8 cellular contexts compared by ENCODE assay signal in the genomic region with DNA sequence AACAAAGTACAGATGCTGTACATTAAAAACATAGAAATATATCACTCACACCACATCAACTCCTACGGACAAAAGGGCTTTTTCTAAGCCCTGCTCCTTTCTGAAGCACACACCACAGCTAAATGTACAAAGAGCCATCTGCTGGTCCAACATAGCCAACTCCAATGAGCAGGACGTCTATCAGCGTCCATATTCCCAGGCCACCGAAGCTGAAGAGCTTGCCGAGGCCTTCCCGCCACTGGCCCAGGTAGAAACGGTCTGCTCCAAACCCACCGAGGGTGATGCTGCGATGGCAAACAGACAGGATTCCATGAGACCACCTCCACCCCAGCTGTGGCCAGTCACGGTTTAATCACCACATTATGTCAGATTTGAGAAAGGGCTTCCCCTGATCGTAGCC. TPM values are rescaled to one million over a fixed set of nuclear protein-coding genes. Genes with fewer than 3 reads are reported as not detected.
DNase-seq lines count a peak whose midpoint lies in the region; ATAC-seq and TF ChIP-seq lines count a peak whose summit lies in the region.

No MANE protein-coding gene starts in this region.

- peaks cover 30% of the 10 kb centered on the region for H3K4me1 ChIP-seq in DOHH2 (ENCODE audit: control insufficient read depth, low read length)
- peaks cover 12% of the 10 kb centered on the region for H3K4me1 ChIP-seq in PC-3 (ENCODE audit: insufficient read depth, low read length)

- peak; percentile 29 for TF ChIP-seq CTCF in DOHH2 (IDR thresholded peaks at IDR 0.05; ENCODE audit: low read depth, low read length, poor library complexity, severe bottlenecking)
- TF ChIP-seq CTCF in PC-3 (conservative IDR thresholded peaks at IDR 0.05; ENCODE audit: low read depth, low read length): 0 out of 2 replicates have a peak, but pooled peaks have one; percentile 8
- TF ChIP-seq CTCF in endothelial cell (IDR thresholded peaks at IDR 0.05; ENCODE audit: unreplicated experiment): no peak
- no peak for TF ChIP-seq CTCF in osteocyte (IDR thresholded peaks at IDR 0.05)
- no peak for TF ChIP-seq CTCF in progenitor cell of endocrine pancreas (IDR thresholded peaks at IDR 0.05; ENCODE audit: unreplicated experiment)

- H3K9ac ChIP-seq in PC-3 (ENCODE audit: low read length): no peak overlapping the region

- no peak overlapping the region for H3K4me3 Mint-ChIP-seq in endothelial cell (ENCODE audit: unreplicated experiment)
- no peak overlapping the region for H3K4me3 Mint-ChIP-seq in osteocyte (ENCODE audit: unreplicated experiment)
- no peak overlapping the region for H3K4me3 Mint-ChIP-seq in progenitor cell of endocrine pancreas (ENCODE audit: low read depth)

- peak overlapping the region; percentile 49 for H3K4me3 ChIP-seq in DOHH2 (ENCODE audit: low read length)
- H3K4me3 ChIP-seq in PC-3 (ENCODE audit: low read length): no peak overlapping the region

- peaks cover 23% of the 10 kb centered on the region for H4K20me1 ChIP-seq in DOHH2 (ENCODE audit: control insufficient read depth, insufficient read depth, low read depth, low read length)
- no peaks in the 10 kb centered on the region for H4K20me1 ChIP-seq in PC-3 (ENCODE audit: low read length)

- ATAC-seq in PC-3: peak; percentile 23; the same call in 1 of the 2 replicates
- no peak for ATAC-seq in HG02642 (IDR thresholded peaks at IDR 0.05; ENCODE audit: poor library complexity, unreplicated experiment)

- POLR2A ChIA-PET in PC-3 (lab: Charles Lee; ENCODE audit: unreplicated experiment): no interaction called here

- H3K36me3 ChIP-seq in DOHH2 (ENCODE audit: control insufficient read depth, low read length) (peaks cover 75% of the 10 kb centered on the region), PC-3 (ENCODE audit: low read depth, low read length) (peaks cover 42% of the 10 kb centered on the region)

- H3K9me3 Mint-ChIP-seq in endothelial cell (ENCODE audit: unreplicated experiment) (no peaks in the 10 kb centered on the region), osteocyte (ENCODE audit: unreplicated experiment) (no peaks in the 10 kb centered on the region), progenitor cell of endocrine pancreas (ENCODE audit: low read depth) (no peaks in the 10 kb centered on the region)

- CTCF ChIA-PET in PC-3 (lab: Charles Lee): no interaction called here

- intact Hi-C loops in PC-3 (cut with micrococcal nuclease): loop anchor here (2.0 kb wide), 1 partner anchor 342 kb away; no protein-coding TSS in a partner anchor

- no peak overlapping the region for H2AFZ ChIP-seq in PC-3 (ENCODE audit: low read length)

- H3K27ac ChIP-seq in DOHH2 (ENCODE audit: low read depth, low read length) (peak overlapping the region; percentile 79), PC-3 (ENCODE audit: low read length) (no peak overlapping the region)

- H3K79me2 ChIP-seq in DOHH2 (ENCODE audit: control insufficient read depth, low read length) (peaks cover 27% of the 10 kb centered on the region), PC-3 (ENCODE audit: low read length) (no peaks in the 10 kb centered on the region)

- H3K9me2 ChIP-seq in DOHH2 (replicated peaks; ENCODE audit: control insufficient read depth, low read length): no peaks in the 10 kb centered on the region
- H3K9me2 ChIP-seq in PC-3 (replicated peaks; ENCODE audit: low read length): no peaks in the 10 kb centered on the region

- DNase-seq in PC-3 (no peak), endothelial cell (ENCODE audit: low spot score) (no peak), osteocyte (ENCODE audit: extremely low spot score, unreplicated experiment) (no peak), progenitor cell of endocrine pancreas (ENCODE audit: low spot score, unreplicated experiment) (no peak), HPDE6-E6E7 (ENCODE audit: extremely low spot score) (no peak), D341Med (ENCODE audit: low spot score) (no peak)

- H3K27me3 ChIP-seq in DOHH2 (ENCODE audit: control insufficient read depth, low read length): no peaks in the 10 kb centered on the region
- H3K27me3 ChIP-seq in PC-3 (ENCODE audit: low read length): no peaks in the 10 kb centered on the region

- H3F3A ChIP-seq in DOHH2 (ENCODE audit: control insufficient read depth, insufficient read depth) (peaks cover 22% of the 10 kb centered on the region), PC-3 (ENCODE audit: low read length, unreplicated experiment) (no peaks in the 10 kb centered on the region)

- H3K36me3 Mint-ChIP-seq in endothelial cell (ENCODE audit: low read depth, unreplicated experiment) (peaks cover 17% of the 10 kb centered on the region), osteocyte (ENCODE audit: unreplicated experiment) (peaks cover 40% of the 10 kb centered on the region), progenitor cell of endocrine pancreas (ENCODE audit: insufficient read depth) (peaks cover 18% of the 10 kb centered on the region)

- H3K4me1 Mint-ChIP-seq in endothelial cell (ENCODE audit: unreplicated experiment) (peaks cover 15% of the 10 kb centered on the region), osteocyte (ENCODE audit: unreplicated experiment) (peaks cover 7% of the 10 kb centered on the region), progenitor cell of endocrine pancreas (ENCODE audit: low read depth) (peaks cover 2% of the 10 kb centered on the region)

- H3K27me3 Mint-ChIP-seq in endothelial cell (ENCODE audit: unreplicated experiment) (no peaks in the 10 kb centered on the region), osteocyte (ENCODE audit: unreplicated experiment) (no peaks in the 10 kb centered on the region), progenitor cell of endocrine pancreas (no peaks in the 10 kb centered on the region)

- H3K9me3 ChIP-seq in DOHH2 (ENCODE audit: control insufficient read depth, insufficient read depth, low read length) (no peaks in the 10 kb centered on the region), PC-3 (ENCODE audit: low read length) (no peaks in the 10 kb centered on the region)

- BruUV-seq in PC-3 (replicated peaks; lab: Mats Ljungman, UMichigan): no TSS peak

- H3K4me2 ChIP-seq in DOHH2 (ENCODE audit: low read length): peak overlapping the region; percentile 80
- H3K4me2 ChIP-seq in PC-3 (ENCODE audit: low read length): no peak overlapping the region

- H3K27ac Mint-ChIP-seq in endothelial cell (ENCODE audit: unreplicated experiment): peak overlapping the region; percentile 81
- peak overlapping the region; percentile 48 for H3K27ac Mint-ChIP-seq in osteocyte (ENCODE audit: unreplicated experiment)
- H3K27ac Mint-ChIP-seq in progenitor cell of endocrine pancreas: no peak overlapping the region

RNA-seq across cellular contexts. Expression of a gene that starts 9.8 kb away (rescaled TPM):
- total RNA-seq in PC-3 (2014; rRNA removed) (18.4 and 23.3 TPM in 2 replicates), endothelial cell (ENCODE audit: unreplicated experiment) (37.7 TPM), osteocyte (55.3 and 59.6 TPM in 2 replicates), progenitor cell of endocrine pancreas (49.3 and 49.5 TPM in 2 replicates)

Comparison
In these comparisons a context has a peak if more than half of its experiments do, and no peak if none do; other contexts are left out.
1. CTCF ChIP-seq: peak in DOHH2 (single experiment) and PC-3 (single experiment); none in endothelial cell (single experiment), osteocyte (single experiment) and progenitor cell of endocrine pancreas (single experiment).